ENCODE assay signal across 8 cellular contexts in the genomic region with DNA sequence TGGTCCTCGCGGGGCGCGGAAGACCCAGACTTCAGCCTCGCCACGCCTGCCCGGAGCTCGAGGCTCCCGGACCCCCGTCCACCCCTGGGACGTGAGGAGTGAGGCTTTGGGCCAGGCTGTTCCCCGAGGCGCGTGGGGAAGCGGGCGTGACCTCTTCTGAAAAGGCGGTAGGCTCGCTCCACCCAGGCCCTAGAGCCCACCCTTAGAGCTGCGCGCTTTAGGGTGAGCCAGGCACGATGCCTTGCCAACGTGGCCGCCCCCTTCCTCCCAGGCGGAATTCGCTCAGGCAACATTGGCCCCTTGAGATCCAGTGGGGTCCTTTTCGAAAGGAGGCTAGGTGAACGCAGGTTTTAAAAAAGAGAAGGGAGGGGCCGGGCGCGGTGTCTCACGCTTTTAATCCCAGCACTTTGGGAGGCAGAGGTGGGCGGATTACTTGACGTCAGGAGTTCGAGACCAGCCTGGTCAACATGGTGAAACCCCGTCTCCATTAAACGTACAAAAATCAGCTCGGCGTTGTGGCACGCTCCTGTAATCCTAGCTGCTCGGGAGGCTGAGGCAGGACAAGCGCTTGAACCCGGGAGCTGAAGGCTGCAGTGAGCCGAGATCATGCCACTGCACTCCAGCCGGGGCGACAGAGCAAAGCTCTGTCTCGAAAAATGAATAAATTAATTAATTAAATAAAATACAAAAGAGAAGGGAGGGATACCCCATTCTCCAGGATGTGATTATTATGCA. TPM values are rescaled to one million over a fixed set of nuclear protein-coding genes. Genes with fewer than 3 reads are reported as not detected.
DNase-seq lines count a peak whose midpoint lies in the region; ATAC-seq and TF ChIP-seq lines count a peak whose summit lies in the region.

No MANE protein-coding gene starts in this region.

- TF ChIP-seq CTCF in cardiac muscle cell (IDR thresholded peaks at IDR 0.05; ENCODE audit: low read depth, low read length) (no peak), retinal pigment epithelial cell (conservative IDR thresholded peaks at IDR 0.05; ENCODE audit: low read depth, low read length) (no peak)

- H3K9me3 ChIP-seq in cardiac muscle cell (ENCODE audit: low read depth), result no peaks in the 10 kb centered on the region

- H3K4me1 Mint-ChIP-seq in activated CD4-positive, alpha-beta T cell treated with anti-CD3 and anti-CD28 coated beads, Interleukin-2, amount 10 ng/mL, durations not matched to agents 24 days and 14 days, result peaks cover 32% of the 10 kb centered on the region
- peaks cover 50% of the 10 kb centered on the region for H3K4me1 Mint-ChIP-seq in activated CD4-positive, alpha-beta memory T cell treated with anti-CD3 and anti-CD28 coated beads for 36 hours (ENCODE audit: low read depth)

- no peaks in the 10 kb centered on the region for H3K36me3 ChIP-seq in cardiac muscle cell

- peaks cover 36% of the 10 kb centered on the region for H3K27me3 Mint-ChIP-seq in activated CD4-positive, alpha-beta T cell treated with anti-CD3 and anti-CD28 coated beads, Interleukin-2, amount 10 ng/mL, durations not matched to agents 24 days and 14 days
- peaks cover 21% of the 10 kb centered on the region for H3K27me3 Mint-ChIP-seq in activated CD4-positive, alpha-beta memory T cell treated with anti-CD3 and anti-CD28 coated beads for 36 hours

- peaks cover 24% of the 10 kb centered on the region for H3K4me1 ChIP-seq in cardiac muscle cell (ENCODE audit: low read depth)

- ATAC-seq in GM18909 (IDR thresholded peaks at IDR 0.05; ENCODE audit: poor library complexity, unreplicated experiment) (no peak), HG03354 (IDR thresholded peaks at IDR 0.05; ENCODE audit: poor library complexity, severe bottlenecking, unreplicated experiment) (no peak)

- peak overlapping the region; percentile 74 for H3K4me3 Mint-ChIP-seq in activated CD4-positive, alpha-beta T cell treated with anti-CD3 and anti-CD28 coated beads, Interleukin-2, amount 10 ng/mL, durations not matched to agents 24 days and 14 days
- H3K4me3 Mint-ChIP-seq in activated CD4-positive, alpha-beta memory T cell treated with anti-CD3 and anti-CD28 coated beads for 36 hours, result peak overlapping the region; percentile 35

- peaks cover 3% of the 10 kb centered on the region for H3K36me3 Mint-ChIP-seq in activated CD4-positive, alpha-beta T cell treated with anti-CD3 and anti-CD28 coated beads, Interleukin-2, amount 10 ng/mL, durations not matched to agents 24 days and 14 days (ENCODE audit: low read depth)
- no peaks in the 10 kb centered on the region for H3K36me3 Mint-ChIP-seq in activated CD4-positive, alpha-beta memory T cell treated with anti-CD3 and anti-CD28 coated beads for 36 hours

- no peaks in the 10 kb centered on the region for H3K9me3 Mint-ChIP-seq in activated CD4-positive, alpha-beta T cell treated with anti-CD3 and anti-CD28 coated beads, Interleukin-2, amount 10 ng/mL, durations not matched to agents 24 days and 14 days
- no peaks in the 10 kb centered on the region for H3K9me3 Mint-ChIP-seq in activated CD4-positive, alpha-beta memory T cell treated with anti-CD3 and anti-CD28 coated beads for 36 hours

- intact Hi-C loops in activated CD4-positive, alpha-beta T cell treated with anti-CD3 and anti-CD28 coated beads, Interleukin-2, amount 10 ng/mL, durations not matched to agents 24 days and 14 days (cut with micrococcal nuclease), result loop anchor here (2.0 to 5.0 kb wide), 5 partner anchors 19 to 580 kb away; partner anchors contain the start of genes C15orf39, COX5A and FAM219B
- intact Hi-C loops in activated CD4-positive, alpha-beta memory T cell treated with anti-CD3 and anti-CD28 coated beads for 36 hours (cut with micrococcal nuclease), result loop anchor here (2.0 to 5.0 kb wide), 4 partner anchors 19 to 495 kb away; partner anchors contain the start of genes COX5A and SIN3A

- CTCF ChIA-PET in activated CD4-positive, alpha-beta memory T cell treated with anti-CD3 and anti-CD28 coated beads for 36 hours (lab: Charles Lee), result interaction anchor here (0.6 to 2.5 kb wide), 13 partner anchors 7 to 573 kb away, joined by 3 to 16 read pairs (median 4); partner anchors contain the start of genes C15orf39, FAM219B and SCAMP5

- H3K4me3 ChIP-seq in cardiac muscle cell, result peak overlapping the region; percentile 41
- H3K4me3 ChIP-seq in retinal pigment epithelial cell (ENCODE audit: low read length), result peak overlapping the region; percentile 55

- POLR2A ChIA-PET in activated CD4-positive, alpha-beta memory T cell treated with anti-CD3 and anti-CD28 coated beads for 36 hours (lab: Charles Lee), result interaction anchor here (0.8 to 1.6 kb wide), 3 partner anchors 66 to 246 kb away, joined by 3 to 7 read pairs (median 5); partner anchors contain the start of gene PPCDC

- H3K27ac ChIP-seq in cardiac muscle cell, result no peak overlapping the region

- H3K27ac Mint-ChIP-seq in activated CD4-positive, alpha-beta T cell treated with anti-CD3 and anti-CD28 coated beads, Interleukin-2, amount 10 ng/mL, durations not matched to agents 24 days and 14 days, result no peak overlapping the region
- no peak overlapping the region for H3K27ac Mint-ChIP-seq in activated CD4-positive, alpha-beta memory T cell treated with anti-CD3 and anti-CD28 coated beads for 36 hours

- DNase-seq in activated CD4-positive, alpha-beta T cell treated with anti-CD3 and anti-CD28 coated beads, Interleukin-2, amount 10 ng/mL, durations not matched to agents 24 days and 14 days, result no peak
- no peak for DNase-seq in activated CD4-positive, alpha-beta T cell treated with anti-CD3 and anti-CD28 coated beads for 4 hours
- peak; percentile 23 for DNase-seq in activated CD4-positive, alpha-beta memory T cell treated with anti-CD3 and anti-CD28 coated beads for 36 hours
- DNase-seq in cardiac muscle cell (ENCODE audit: low read depth in 1 of 2, low spot score in 1 of 2) (peak; percentile 32 to 53), retinal pigment epithelial cell (ENCODE audit: low read depth) (no peak), cortex of kidney (lab: John Stamatoyannopoulos, UW) (no peak)

- peaks cover 38% of the 10 kb centered on the region for H3K27me3 ChIP-seq in cardiac muscle cell

RNA-seq across cellular contexts. Expression of gene RPP25, which starts 0.9 kb away (rescaled TPM):
- total RNA-seq in activated CD4-positive, alpha-beta T cell treated with anti-CD3 and anti-CD28 coated beads, Interleukin-2, amount 10 ng/mL, durations not matched to agents 24 days and 14 days, result 13.1 and 13.9 TPM in 2 replicates
- 1 to 10 TPM; 3.8 TPM for total RNA-seq in activated CD4-positive, alpha-beta memory T cell treated with anti-CD3 and anti-CD28 coated beads for 36 hours
- total RNA-seq in cardiac muscle cell, result 21.1 and 23.0 TPM in 2 replicates
- 18.3 and 20.8 TPM in 2 replicates for polyA plus RNA-seq in cardiac muscle cell

RNA-seq across cellular contexts. Expression of gene COX5A, which starts 19.6 kb away (rescaled TPM):
- total RNA-seq in activated CD4-positive, alpha-beta T cell treated with anti-CD3 and anti-CD28 coated beads, Interleukin-2, amount 10 ng/mL, durations not matched to agents 24 days and 14 days, result 314 and 317 TPM in 2 replicates
- total RNA-seq in activated CD4-positive, alpha-beta memory T cell treated with anti-CD3 and anti-CD28 coated beads for 36 hours, result 100 to 1,000 TPM; 322 TPM
- 285 and 435 TPM in 2 replicates for total RNA-seq in cardiac muscle cell
- polyA plus RNA-seq in cardiac muscle cell, result 1,301 and 1,489 TPM in 2 replicates

RNA-seq across cellular contexts. Expression of gene SCAMP5, which starts 37.9 kb away (rescaled TPM):
- 0.92 and 1.3 TPM in 2 replicates for total RNA-seq in activated CD4-positive, alpha-beta T cell treated with anti-CD3 and anti-CD28 coated beads, Interleukin-2, amount 10 ng/mL, durations not matched to agents 24 days and 14 days
- under 1 TPM; 0.19 to 0.33 TPM for total RNA-seq in activated CD4-positive, alpha-beta memory T cell treated with anti-CD3 and anti-CD28 coated beads for 36 hours
- 5.8 and 8.1 TPM in 2 replicates for total RNA-seq in cardiac muscle cell
- 1.2 and 3.3 TPM in 2 replicates for polyA plus RNA-seq in cardiac muscle cell

RNA-seq across cellular contexts. Expression of gene FAM219B, which starts 50.8 kb away (rescaled TPM):
- 68.0 and 82.0 TPM in 2 replicates for total RNA-seq in activated CD4-positive, alpha-beta T cell treated with anti-CD3 and anti-CD28 coated beads, Interleukin-2, amount 10 ng/mL, durations not matched to agents 24 days and 14 days
- 10 to 100 TPM; 63.0 to 70.1 TPM for total RNA-seq in activated CD4-positive, alpha-beta memory T cell treated with anti-CD3 and anti-CD28 coated beads for 36 hours
- 109 and 168 TPM in 2 replicates for total RNA-seq in cardiac muscle cell
- polyA plus RNA-seq in cardiac muscle cell, result 107 and 157 TPM in 2 replicates

Comparison
In these comparisons a context has a peak if more than half of its experiments do, and no peak if none do; other contexts are left out.
1. DNase-seq: peak in activated CD4-positive, alpha-beta memory T cell treated with anti-CD3 and anti-CD28 coated beads for 36 hours (single experiment) and cardiac muscle cell (2 of 2); none in activated CD4-positive, alpha-beta T cell treated with anti-CD3 and anti-CD28 coated beads, Interleukin-2, amount 10 ng/mL, durations not matched to agents 24 days and 14 days (single experiment), activated CD4-positive, alpha-beta T cell treated with anti-CD3 and anti-CD28 coated beads for 4 hours (0 of 2), retinal pigment epithelial cell (single experiment) and cortex of kidney (single experiment).